Comparison of ENCODE assay signal across 1 cellular context in genomic region chr16:970766-971581, GRCh38.
TF ChIP-seq lines count a peak whose summit lies in the region.

Gene LMF1 (minus strand): TSS chr16:970984. CDS start chr16:970980, 4 bp downstream.

TF ChIP-seq in HEK293, 187 proteins besides CTCF, POLR2A, EP300 and RAD21 (continued from another document and continues in another):
- TF ChIP-seq ZNF645 (tag by site-specific recombination; IDR thresholded peaks at IDR 0.05) (no peak), HOXD13 (CRISPR knock-in tag; IDR thresholded peaks at IDR 0.05; ENCODE audit: borderline replicate concordance) (no peak), ZNF311 (tag by site-specific recombination; IDR thresholded peaks at IDR 0.05; ENCODE audit: borderline replicate concordance) (no peak), ZSCAN4 (tag by site-specific recombination; IDR thresholded peaks at IDR 0.05) (no peak), ZNF18 (tag by site-specific recombination; IDR thresholded peaks at IDR 0.05) (no peak), MYNN (tag by site-specific recombination; IDR thresholded peaks at IDR 0.05; ENCODE audit: borderline replicate concordance) (peak; percentile 33; the same call in 1 of the 2 replicates), ZFHX2 (tag by site-specific recombination; conservative IDR thresholded peaks at IDR 0.05) (peak; percentile 90), KLF17 (tag by site-specific recombination; IDR thresholded peaks at IDR 0.05) (peak; percentile 24; the same call in 1 of the 2 replicates), ZNF785 (tag by site-specific recombination; IDR thresholded peaks at IDR 0.05) (no peak), ZNF248 (tag by site-specific recombination; IDR thresholded peaks at IDR 0.05) (no peak), ZBTB8A (tag by site-specific recombination; IDR thresholded peaks at IDR 0.05) (peak; percentile 96), ZNF629 (tag by site-specific recombination; IDR thresholded peaks at IDR 0.05) (0 out of 2 replicates have a peak, but pooled peaks have one; percentile 20), ZBTB17 (tag by site-specific recombination; IDR thresholded peaks at IDR 0.05) (peak; percentile 52), ZBTB7A (tag by site-specific recombination; IDR thresholded peaks at IDR 0.05; ENCODE audit: low read depth) (0 out of 2 replicates have a peak, but pooled peaks have one; percentile 42), ZNF518A (tag by site-specific recombination; conservative IDR thresholded peaks at IDR 0.05; ENCODE audit: low read depth) (no peak), WT1 (tag by site-specific recombination; IDR thresholded peaks at IDR 0.05) (no peak), ZNF266 (tag by site-specific recombination; IDR thresholded peaks at IDR 0.05; ENCODE audit: low read depth) (no peak), ZNF658 (tag by site-specific recombination; IDR thresholded peaks at IDR 0.05) (peak; percentile 68; the same call in 1 of the 2 replicates), SP2 (tag by site-specific recombination; IDR thresholded peaks at IDR 0.05) (peak; percentile 76), ZIC2 (tag by site-specific recombination; IDR thresholded peaks at IDR 0.05) (peak; percentile 8; the same call in 1 of the 2 replicates), ZFP69B (tag by site-specific recombination; IDR thresholded peaks at IDR 0.05) (peak; percentile 45; the same call in 1 of the 2 replicates), KLF7 (tag by site-specific recombination; IDR thresholded peaks at IDR 0.05; ENCODE audit: borderline replicate concordance) (peak; percentile 76; the same call in 1 of the 2 replicates), ZBTB11 (tag by site-specific recombination; conservative IDR thresholded peaks at IDR 0.05; ENCODE audit: low read depth) (peak; percentile 60), ZNF133 (tag by site-specific recombination; IDR thresholded peaks at IDR 0.05) (0 out of 2 replicates have a peak, but pooled peaks have one; percentile 32), ZXDB (tag by site-specific recombination; IDR thresholded peaks at IDR 0.05) (peak; percentile 67), ZNF449 (tag by site-specific recombination; IDR thresholded peaks at IDR 0.05) (peak; percentile 99), ZNF660 (tag by site-specific recombination; IDR thresholded peaks at IDR 0.05) (0 out of 2 replicates have a peak, but pooled peaks have one; percentile 6), ZNF580 (tag by site-specific recombination; IDR thresholded peaks at IDR 0.05) (no peak), ZNF280C (tag by site-specific recombination; IDR thresholded peaks at IDR 0.05) (no peak), PRDM4 (tag by site-specific recombination; IDR thresholded peaks at IDR 0.05) (0 out of 2 replicates have a peak, but pooled peaks have one; percentile 10), ZBTB48 (tag by site-specific recombination; IDR thresholded peaks at IDR 0.05) (no peak), ZNF521 (tag by site-specific recombination; IDR thresholded peaks at IDR 0.05) (no peak), ZSCAN30 (tag by site-specific recombination; IDR thresholded peaks at IDR 0.05) (no peak; the same call in 1 of the 2 replicates), ZNF239 (tag by site-specific recombination; IDR thresholded peaks at IDR 0.05) (no peak), ZNF501 (tag by site-specific recombination; IDR thresholded peaks at IDR 0.05) (0 out of 2 replicates have a peak, but pooled peaks have one; percentile 25)
